Comparison of ENCODE assay signal across 25 cellular contexts in the genomic region with DNA sequence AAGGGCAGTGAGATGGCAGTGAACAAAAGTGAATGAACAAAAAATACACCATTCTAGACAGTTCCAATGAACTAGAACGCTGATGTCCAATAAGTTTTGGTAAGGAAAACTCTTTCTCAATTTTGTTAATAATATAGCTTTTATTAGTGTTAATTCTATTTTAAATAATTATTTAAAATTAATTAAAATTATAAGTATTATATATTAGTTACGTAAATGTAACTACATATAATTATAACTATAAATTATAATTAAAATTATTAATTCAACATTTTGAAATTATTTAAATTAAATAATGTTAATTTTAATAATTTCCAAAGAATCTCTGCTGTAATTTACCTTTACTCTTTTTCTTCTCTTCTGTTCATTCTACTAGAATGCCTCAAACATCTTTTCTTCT.
"Had no signal": no experiment of that assay in that cellular context is flagged by ENCODE, and none has a peak within 500 bp of the region (broad histone marks: within the 10 kb centered on the region; RNA-seq: fewer than 3 reads in every experiment).

No MANE protein-coding gene starts in this region.

- FAIRE-seq: bronchial epithelial cell had no signal

- H3K27ac Mint-ChIP-seq: activated CD4-positive, alpha-beta T cell treated with anti-CD3 and anti-CD28 coated beads, Interleukin-2, amount 10 ng/mL, durations not matched to agents 7 days and 5 days; activated naive CD4-positive, alpha-beta T cell treated with anti-CD3 and anti-CD28 coated beads, Interleukin-2, amount 50 U/mL, for 72 hours; activated T-helper 1 cell treated with anti-CD3 and anti-CD28 coated beads, Interleukin-12 subunit alpha, Interleukin-12 subunit beta, Interleukin-2, Interleukin-4 antibody, amounts not matched to agents 30 ng/mL and 10 ng/mL and 1 ng/mL, durations not matched to agents 14 hours and 24 hours and 36 hours; memory B cell; nephron; stimulated activated naive CD8-positive, alpha-beta T cell treated with anti-CD3 and anti-CD28 coated beads, Interleukin-15, Interleukin-2, amounts not matched to agents 100 ng/mL and 50 ng/mL, for 24 hours; T-helper 1 cell treated with Interleukin-12 subunit alpha and Interleukin-12 subunit beta and Interleukin-4 antibody, amounts not matched to agents 30 μg/mL and 1 μg/mL, for 36 hours had no signal

- DNase-seq: activated CD4-positive, alpha-beta T cell treated with anti-CD3 and anti-CD28 coated beads, Interleukin-2, amount 10 ng/mL, durations not matched to agents 7 days and 5 days; activated CD4-positive, CD25-positive, alpha-beta regulatory T cell treated with anti-CD3 and anti-CD28 coated beads, Interleukin-2, amount 50 U/mL, for 72 hours; activated gamma-delta T cell treated with Interleukin-2 at 50 U/mL for 16 hours; amniotic stem cell; esophagus squamous epithelium; heart left ventricle; left cardiac atrium; right cardiac atrium; stimulated activated CD4-positive, alpha-beta T cell treated with anti-CD3 and anti-CD28 coated beads, Interleukin-12 subunit alpha, Interleukin-12 subunit beta, amount 100 ng/mL, for 4 hours; stimulated activated CD4-positive, alpha-beta T cell treated with anti-CD3 and anti-CD28 coated beads, Interleukin-4, amount 100 ng/mL, for 4 hours; substantia nigra; thyroid gland; upper lobe of right lung had no signal

- ATAC-seq: activated naive CD4-positive, alpha-beta T cell treated with anti-CD3 and anti-CD28 coated beads, Interleukin-2, amount 50 U/mL, for 72 hours; gastroesophageal sphincter; heart left ventricle; left cardiac atrium; right cardiac atrium; upper lobe of right lung had no signal

- H3K27me3 Mint-ChIP-seq: activated CD4-positive, alpha-beta T cell treated with anti-CD3 and anti-CD28 coated beads, Interleukin-2, amount 10 ng/mL, durations not matched to agents 7 days and 5 days; memory B cell; stimulated activated naive CD8-positive, alpha-beta T cell treated with anti-CD3 and anti-CD28 coated beads, Interleukin-15, Interleukin-2, amounts not matched to agents 100 ng/mL and 50 ng/mL, for 24 hours had no signal

- H3K27me3 ChIP-seq: esophagus squamous epithelium, gastroesophageal sphincter, heart left ventricle, neutrophil, thyroid gland, upper lobe of right lung had no signal

- H3K9me3 Mint-ChIP-seq: activated CD4-positive, alpha-beta T cell treated with anti-CD3 and anti-CD28 coated beads, Interleukin-2, amount 10 ng/mL, durations not matched to agents 7 days and 5 days; activated naive CD4-positive, alpha-beta T cell treated with anti-CD3 and anti-CD28 coated beads, Interleukin-2, amount 50 U/mL, for 72 hours; activated T-helper 1 cell treated with anti-CD3 and anti-CD28 coated beads, Interleukin-12 subunit alpha, Interleukin-12 subunit beta, Interleukin-2, Interleukin-4 antibody, amounts not matched to agents 30 ng/mL and 10 ng/mL and 1 ng/mL, durations not matched to agents 14 hours and 24 hours and 36 hours; memory B cell; nephron; stimulated activated naive CD8-positive, alpha-beta T cell treated with anti-CD3 and anti-CD28 coated beads, Interleukin-15, Interleukin-2, amounts not matched to agents 100 ng/mL and 50 ng/mL, for 24 hours; T-helper 1 cell treated with Interleukin-12 subunit alpha and Interleukin-12 subunit beta and Interleukin-4 antibody, amounts not matched to agents 30 μg/mL and 1 μg/mL, for 36 hours had no signal

- H3K9me3 ChIP-seq: esophagus squamous epithelium, gastroesophageal sphincter, heart left ventricle, neutrophil, thyroid gland, upper lobe of right lung had no signal

- H3K9ac ChIP-seq: parathyroid adenoma had no signal

- H3K4me3 ChIP-seq: coronary artery, esophagus squamous epithelium, gastroesophageal sphincter, heart left ventricle, thyroid gland, upper lobe of right lung had no signal

- H2AFZ ChIP-seq: parathyroid adenoma had no signal

- H3K27ac ChIP-seq: coronary artery, esophagus squamous epithelium, gastroesophageal sphincter, heart left ventricle, neutrophil, parathyroid adenoma, thyroid gland, upper lobe of right lung, VCaP had no signal

- H3K4me3 Mint-ChIP-seq: activated CD4-positive, alpha-beta T cell treated with anti-CD3 and anti-CD28 coated beads, Interleukin-2, amount 10 ng/mL, durations not matched to agents 7 days and 5 days; activated T-helper 1 cell treated with anti-CD3 and anti-CD28 coated beads, Interleukin-12 subunit alpha, Interleukin-12 subunit beta, Interleukin-2, Interleukin-4 antibody, amounts not matched to agents 30 ng/mL and 10 ng/mL and 1 ng/mL, durations not matched to agents 14 hours and 24 hours and 36 hours; memory B cell; nephron; stimulated activated naive CD8-positive, alpha-beta T cell treated with anti-CD3 and anti-CD28 coated beads, Interleukin-15, Interleukin-2, amounts not matched to agents 100 ng/mL and 50 ng/mL, for 24 hours; T-helper 1 cell treated with Interleukin-12 subunit alpha and Interleukin-12 subunit beta and Interleukin-4 antibody, amounts not matched to agents 30 μg/mL and 1 μg/mL, for 36 hours had no signal
